10 cellular contexts compared by ENCODE assay signal in the genomic region with DNA sequence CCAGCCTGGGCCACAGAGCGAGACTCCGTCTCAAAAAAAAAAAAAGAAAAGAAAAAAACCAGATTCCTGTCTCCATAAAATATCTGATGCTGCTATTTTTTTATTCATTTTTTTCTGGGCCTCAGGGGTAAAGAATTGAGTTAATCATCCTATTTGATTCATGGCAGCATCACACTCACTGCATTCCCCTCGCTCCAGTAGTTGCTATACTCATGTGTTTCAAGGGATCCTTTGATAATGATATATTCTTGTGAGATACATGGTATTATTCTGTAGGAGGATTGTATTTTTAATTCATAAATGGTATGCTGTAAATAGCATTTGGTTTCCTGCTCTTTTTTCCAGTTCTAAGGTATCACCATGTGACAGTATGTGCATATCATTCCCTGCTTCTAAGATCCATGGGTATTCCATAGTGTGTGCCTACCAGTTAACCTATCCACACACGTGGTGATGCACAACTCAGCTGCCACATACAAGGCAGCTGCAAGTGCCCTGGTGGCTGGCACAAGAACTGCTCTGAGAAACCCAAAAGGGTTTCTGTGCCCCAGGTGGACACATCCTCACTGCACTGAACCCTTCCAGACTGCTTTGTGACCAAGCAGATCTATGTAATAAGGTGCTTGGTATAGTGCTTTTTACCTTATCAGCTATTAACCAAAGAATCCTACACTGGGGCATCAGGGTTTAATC.
DNase-seq lines count a peak whose midpoint lies in the region; TF ChIP-seq lines count a peak whose summit lies in the region.
"Had no signal": no experiment of that assay in that cellular context is flagged by ENCODE, and none has a peak within 500 bp of the region (broad histone marks: within the 10 kb centered on the region; RNA-seq: fewer than 3 reads in every experiment).

No MANE protein-coding gene starts in this region.

- H3K18ac ChIP-seq in trophoblast cell (ENCODE audit: low read length), result no peak overlapping the region

- H3K36me3 ChIP-seq in OCI-LY1 (ENCODE audit: insufficient read depth, low read length), result no peaks in the 10 kb centered on the region
- H3K36me3 ChIP-seq in trophoblast cell (ENCODE audit: control insufficient read depth in 1 of 2, insufficient read depth in 2 of 2, low read length in 2 of 2), result no peaks in the 10 kb centered on the region

- intact Hi-C loops in head of caudate nucleus (cut with DNase I), result no loop called here

- H4K12ac ChIP-seq in trophoblast cell (ENCODE audit: low read depth, low read length), result no peak overlapping the region

- H2AK5ac ChIP-seq in trophoblast cell (ENCODE audit: low read length), result no peak overlapping the region

- peak overlapping the region; percentile 24 for H2BK12ac ChIP-seq in trophoblast cell (ENCODE audit: low read length)

- H3K27ac ChIP-seq in OCI-LY1 (ENCODE audit: low read depth, low read length, poor library complexity, severe bottlenecking), result no peak overlapping the region
- no peak overlapping the region for H3K27ac ChIP-seq in trophoblast cell (ENCODE audit: low read depth, low read length)

- no peak overlapping the region for H3K23ac ChIP-seq in trophoblast cell (ENCODE audit: low read length)

- no peak overlapping the region for H2BK5ac ChIP-seq in trophoblast cell (ENCODE audit: low read depth, low read length, poor library complexity)

- H4K8ac ChIP-seq in trophoblast cell (ENCODE audit: low read depth, low read length), result no peak overlapping the region

- H3K4me2 ChIP-seq in OCI-LY1 (ENCODE audit: low read length) (no peak overlapping the region), trophoblast cell (ENCODE audit: low read length) (no peak overlapping the region)

- DNase-seq in DMS53 (lab: John Stamatoyannopoulos, UW), result peak; percentile 55
- no peak for DNase-seq in DMS53 treated with DMSO at 0.1 percent for 48 hours (lab: John Stamatoyannopoulos, UW; ENCODE audit: unreplicated experiment)
- DNase-seq in epithelial cell of proximal tubule (ENCODE audit: low read depth), result no peak
- DNase-seq in trophoblast cell, result no peak
- no peak for DNase-seq in NCI-H1694 (lab: John Stamatoyannopoulos, UW)
- DNase-seq in stimulated activated CD8-positive, alpha-beta memory T cell treated with anti-CD3 and anti-CD28 coated beads, Interleukin-4, amount 100 ng/mL, for 48 hours, result no peak
- no peak for DNase-seq in head of caudate nucleus
- DNase-seq: 8988T, NCI-H510A had no signal

- no peak overlapping the region for H3K4ac ChIP-seq in trophoblast cell (ENCODE audit: low read depth, low read length)

- peak; percentile 54; the same call in 1 of the 2 replicates for TF ChIP-seq CTCF in OCI-LY1 (IDR thresholded peaks at IDR 0.05; ENCODE audit: low read length)
- TF ChIP-seq CTCF in epithelial cell of proximal tubule (conservative IDR thresholded peaks at IDR 0.05; ENCODE audit: low read depth, low read length), result peak; percentile 59

- no peaks in the 10 kb centered on the region for H3K9me3 ChIP-seq in OCI-LY1 (ENCODE audit: low read length)
- peaks cover 3% of the 10 kb centered on the region for H3K9me3 ChIP-seq in trophoblast cell (ENCODE audit: insufficient read depth, low read depth, low read length)

- H3K4me3 ChIP-seq in OCI-LY1 (ENCODE audit: low read depth, low read length, poor library complexity, severe bottlenecking), result no peak overlapping the region
- no peak overlapping the region for H3K4me3 ChIP-seq in epithelial cell of proximal tubule (ENCODE audit: low read depth, low read length)
- no peak overlapping the region for H3K4me3 ChIP-seq in trophoblast cell (ENCODE audit: low read depth, low read length)

- no peak overlapping the region for H3K14ac ChIP-seq in trophoblast cell (ENCODE audit: low read length)

- H2BK120ac ChIP-seq in trophoblast cell (ENCODE audit: insufficient read depth, low read length, poor library complexity), result no peak overlapping the region

- no peak overlapping the region for H4K91ac ChIP-seq in trophoblast cell (ENCODE audit: low read depth, low read length)

- H3K79me1 ChIP-seq in trophoblast cell (ENCODE audit: low read length), result peaks cover 5% of the 10 kb centered on the region

- H3K4me1 ChIP-seq in OCI-LY1 (ENCODE audit: insufficient read depth, low read length, severe bottlenecking), result no peaks in the 10 kb centered on the region
- peaks cover 7 to 13% of the 10 kb centered on the region in 2 experiments for H3K4me1 ChIP-seq in trophoblast cell (ENCODE audit: control insufficient read depth in 1 of 2, insufficient read depth in 2 of 2, low read length in 2 of 2)

- WGBS in trophoblast cell (ENCODE audit: extremely low coverage, insufficient coverage, insufficient read length), result no CpG with 5 or more reads among the region's 4 CpGs

- no peaks in the 10 kb centered on the region for H3F3A ChIP-seq in OCI-LY1 (ENCODE audit: insufficient read depth, low read length)

- no peaks in the 10 kb centered on the region for H3K79me2 ChIP-seq in OCI-LY1 (ENCODE audit: insufficient read depth, low read length)
- no peaks in the 10 kb centered on the region for H3K79me2 ChIP-seq in trophoblast cell (ENCODE audit: control insufficient read depth, insufficient read depth, low read length, poor library complexity)

- 0 out of 2 replicates have a peak, but pooled peaks cover 4% of the 10 kb centered on the region for H3K27me3 ChIP-seq in OCI-LY1 (ENCODE audit: insufficient read depth, low read length)
- H3K27me3 ChIP-seq in trophoblast cell (ENCODE audit: insufficient read depth, low read length), result no peaks in the 10 kb centered on the region

- no peak overlapping the region for H3K9ac ChIP-seq in OCI-LY1 (ENCODE audit: low read length)
- no peak overlapping the region for H3K9ac ChIP-seq in trophoblast cell (ENCODE audit: low read length)

- H2AFZ ChIP-seq in OCI-LY1 (ENCODE audit: low read length) (no peak overlapping the region), trophoblast cell (ENCODE audit: insufficient read depth, low read length, poor library complexity) (no peak overlapping the region)

- no peaks in the 10 kb centered on the region for H4K20me1 ChIP-seq in OCI-LY1 (ENCODE audit: insufficient read depth, low read length)

- no peaks in the 10 kb centered on the region for H3K9me2 ChIP-seq in OCI-LY1 (ENCODE audit: low read depth, low read length)
